Comparison of ENCODE assay signal across 9 cellular contexts in genomic region chr4:114040319-114041116, GRCh38.
DNase-seq lines count a peak whose midpoint lies in the region; ATAC-seq and TF ChIP-seq lines count a peak whose summit lies in the region.
"Had no signal": no experiment of that assay in that cellular context is flagged by ENCODE, and none has a peak within 500 bp of the region (broad histone marks: within the 10 kb centered on the region; RNA-seq: fewer than 3 reads in every experiment).

No MANE protein-coding gene starts in this region.

- H3K4me1 ChIP-seq in KMS-11 (ENCODE audit: low read depth, poor library complexity, severe bottlenecking), result peaks cover 41% of the 10 kb centered on the region
- H3K4me1 ChIP-seq in mesenchymal stem cell (ENCODE audit: control insufficient read depth, insufficient read depth, low read depth, low read length), result no peaks in the 10 kb centered on the region

- H4K20me1 ChIP-seq in KMS-11 (ENCODE audit: insufficient read depth), result no peaks in the 10 kb centered on the region

- no peak overlapping the region for H3K14ac ChIP-seq in mesenchymal stem cell (ENCODE audit: low read length in 2 of 2)

- H3K18ac ChIP-seq in mesenchymal stem cell (ENCODE audit: low read depth in 1 of 2, low read length in 2 of 2), result peak overlapping the region in 1 of 2 experiments; percentile 43

- H2BK15ac ChIP-seq in mesenchymal stem cell (ENCODE audit: low read depth, poor library complexity, severe bottlenecking), result no peak overlapping the region

- peak; percentile 48 for DNase-seq in mesenchymal stem cell
- DNase-seq in left ventricle myocardium superior, result no peak
- no peak for DNase-seq in mesenteric fat pad (ENCODE audit: low spot score)
- DNase-seq in NCI-H524 treated with DMSO at 0.1 percent for 48 hours (lab: John Stamatoyannopoulos, UW), result no peak
- DNase-seq in UCSD-AML1 (lab: John Stamatoyannopoulos, UW; ENCODE audit: unreplicated experiment), result no peak
- DNase-seq: activated T-cell treated with anti-CD3 and anti-CD28 coated beads, Interleukin-2, amount 50 U/mL, for 48 hours had no signal

- no peak overlapping the region for H2AFZ ChIP-seq in KMS-11 (ENCODE audit: low read depth)
- H2AFZ ChIP-seq in mesenchymal stem cell (ENCODE audit: low read depth, low read length), result no peak overlapping the region

- H3K4me2 ChIP-seq in KMS-11 (peak overlapping the region; percentile 65), mesenchymal stem cell (ENCODE audit: low read length, poor library complexity, severe bottlenecking) (no peak overlapping the region)

- H3K27me3 ChIP-seq in KMS-11 (ENCODE audit: insufficient read depth, low read depth), result no peaks in the 10 kb centered on the region; the same call in 1 of the 2 replicates
- no peaks in the 10 kb centered on the region for H3K27me3 ChIP-seq in mesenchymal stem cell (ENCODE audit: control insufficient read depth in 1 of 2, insufficient read depth in 1 of 2, low read length in 2 of 2)

- 81% methylated on average over 2 of the region's 3 CpGs for WGBS in mesenchymal stem cell

- H2BK5ac ChIP-seq in mesenchymal stem cell (ENCODE audit: low read depth, low read length, poor library complexity, severe bottlenecking), result no peak overlapping the region

- H3K36me3 ChIP-seq in KMS-11 (ENCODE audit: insufficient read depth), result no peaks in the 10 kb centered on the region
- H3K36me3 ChIP-seq in mesenchymal stem cell (ENCODE audit: control insufficient read depth in 1 of 2, insufficient read depth in 2 of 2, low read depth in 1 of 2, low read length in 2 of 2), result no peaks in the 10 kb centered on the region

- H3K79me2 ChIP-seq in KMS-11 (ENCODE audit: insufficient read depth, low read depth), result no peaks in the 10 kb centered on the region

- no peak for TF ChIP-seq CTCF in KMS-11 (conservative IDR thresholded peaks at IDR 0.05; ENCODE audit: low read depth, low read length)

- peak overlapping the region; percentile 61 for H4K91ac ChIP-seq in mesenchymal stem cell (ENCODE audit: low read length)

- peak overlapping the region; percentile 18; the same call in 1 of the 2 replicates for H3K27ac ChIP-seq in KMS-11
- no peak overlapping the region for H3K27ac ChIP-seq in mesenchymal stem cell (ENCODE audit: low read length, poor library complexity, severe bottlenecking)

- H2BK120ac ChIP-seq in mesenchymal stem cell (ENCODE audit: low read depth, low read length), result no peak overlapping the region

- H2BK12ac ChIP-seq in mesenchymal stem cell (ENCODE audit: low read length in 2 of 2), result no peak overlapping the region

- H3K4me3 ChIP-seq in KMS-11 (IDR thresholded peaks at IDR 0.05; ENCODE audit: insufficient read depth, low read depth, low read length), result no peak overlapping the region
- no peak overlapping the region for H3K4me3 ChIP-seq in mesenchymal stem cell (ENCODE audit: insufficient read depth in 1 of 2, low read depth in 1 of 2, low read length in 2 of 2)

- H3K23ac ChIP-seq in mesenchymal stem cell (ENCODE audit: low read length in 2 of 2), result no peak overlapping the region

- no peak overlapping the region for H3K4ac ChIP-seq in mesenchymal stem cell (ENCODE audit: low read depth in 1 of 2, low read length in 2 of 2)

- intact Hi-C loops in left ventricle myocardium superior (cut with micrococcal nuclease), result no loop called here

- H3K9ac ChIP-seq in KMS-11 (no peak overlapping the region), mesenchymal stem cell (ENCODE audit: low read length) (no peak overlapping the region)

- no peak overlapping the region for H4K8ac ChIP-seq in mesenchymal stem cell (ENCODE audit: low read length)

- no peak overlapping the region for H2AK5ac ChIP-seq in mesenchymal stem cell (ENCODE audit: low read length, severe bottlenecking)

- H3K79me1 ChIP-seq in mesenchymal stem cell (replicated peaks; ENCODE audit: low read length, poor library complexity, severe bottlenecking), result no peaks in the 10 kb centered on the region

- H3K9me3 ChIP-seq in mesenchymal stem cell (ENCODE audit: control insufficient read depth, low read length), result no peaks in the 10 kb centered on the region

- ATAC-seq in GM18909 (IDR thresholded peaks at IDR 0.05; ENCODE audit: poor library complexity, unreplicated experiment), result peak; percentile 95
- ATAC-seq in HG02623 (IDR thresholded peaks at IDR 0.05; ENCODE audit: unreplicated experiment), result peak; percentile 88
- no peak for ATAC-seq in left ventricle myocardium superior
